1 cellular context compared by ENCODE assay signal in genomic region chr22:36478966-36479365, GRCh38.
TF ChIP-seq lines count a peak whose summit lies in the region.

No MANE protein-coding gene starts in this region.

TF ChIP-seq in K562, 482 proteins besides CTCF, POLR2A, EP300 and RAD21 (continued from another document and continues in another):
- peak; percentile 76 for TF ChIP-seq ATF3 (IDR thresholded peaks at IDR 0.05)
- no peak; the same call in 1 of the 2 replicates for TF ChIP-seq ATF3 (CRISPR knock-in tag; conservative IDR thresholded peaks at IDR 0.05)
- TF ChIP-seq SMAD4 (CRISPR knock-in tag; conservative IDR thresholded peaks at IDR 0.05): peak; percentile 57
- TF ChIP-seq CBX1 (IDR thresholded peaks at IDR 0.05; ENCODE audit: low read depth): no peak
- TF ChIP-seq ZNF239 (CRISPR knock-in tag; IDR thresholded peaks at IDR 0.05): no peak
- TF ChIP-seq KDM1A (IDR thresholded peaks at IDR 0.05): peak; percentile 43 to 59; a peak in 2 of 4 replicates
- no peak for TF ChIP-seq HDAC6 (IDR thresholded peaks at IDR 0.05; ENCODE audit: low read depth, low read length)
- no peak for TF ChIP-seq STAT5B (CRISPR knock-in tag; IDR thresholded peaks at IDR 0.05)
- TF ChIP-seq FUS (optimal IDR thresholded peaks at IDR 0.05; ENCODE audit: low read depth, low read length): no peak
- TF ChIP-seq TCF3 (CRISPR knock-in tag; IDR thresholded peaks at IDR 0.05): peak; percentile 86
- TF ChIP-seq ZNF592 (IDR thresholded peaks at IDR 0.05): peak; percentile 41; the same call in 1 of the 2 replicates
- TF ChIP-seq GABPB1 (CRISPR knock-in tag; IDR thresholded peaks at IDR 0.05): no peak
- TF ChIP-seq ZBTB40 (IDR thresholded peaks at IDR 0.05): 0 out of 2 replicates have a peak, but pooled peaks have one; percentile 25
- no peak for TF ChIP-seq ZBTB40 (CRISPR knock-in tag; IDR thresholded peaks at IDR 0.05)
- peak; percentile 61 for TF ChIP-seq NFIC (IDR thresholded peaks at IDR 0.05)
- peak; percentile 42; the same call in 1 of the 2 replicates for TF ChIP-seq CREM (IDR thresholded peaks at IDR 0.05; ENCODE audit: low read depth)
- no peak for TF ChIP-seq ZNF407 (IDR thresholded peaks at IDR 0.05; ENCODE audit: low read depth)
- TF ChIP-seq UBTF (IDR thresholded peaks at IDR 0.05; ENCODE audit: borderline replicate concordance in 1 of 2, low read depth in 2 of 2, low read length in 2 of 2): no peak
- TF ChIP-seq RNF2 (IDR thresholded peaks at IDR 0.05): peak; percentile 28; the same call in 1 of the 2 replicates
- TF ChIP-seq HNRNPK (IDR thresholded peaks at IDR 0.05; ENCODE audit: low read depth, low read length, poor library complexity, severe bottlenecking): no peak
- no peak for TF ChIP-seq NR0B1 (IDR thresholded peaks at IDR 0.05; ENCODE audit: partially characterized antibody)
- TF ChIP-seq FOSL1 (tag; conservative IDR thresholded peaks at IDR 0.05): peak; percentile 90
- TF ChIP-seq CREB5 (CRISPR knock-in tag; IDR thresholded peaks at IDR 0.05): no peak
- no peak for TF ChIP-seq ZC3H4 (CRISPR knock-in tag; IDR thresholded peaks at IDR 0.05; ENCODE audit: borderline replicate concordance)
